In genomic region chr1:217407426-217407825, GRCh38 we compare ENCODE assay signal across 21 cellular contexts.
DNase-seq lines count a peak whose midpoint lies in the region; ATAC-seq and TF ChIP-seq lines count a peak whose summit lies in the region.
"Had no signal": no experiment of that assay in that cellular context is flagged by ENCODE, and none has a peak within 500 bp of the region (broad histone marks: within the 10 kb centered on the region; RNA-seq: fewer than 3 reads in every experiment).

No MANE protein-coding gene starts in this region.

- no peak overlapping the region for H3K27ac Mint-ChIP-seq in endodermal cell
- H3K27ac Mint-ChIP-seq: activated naive CD8-positive, alpha-beta T cell treated with anti-CD3 and anti-CD28 coated beads, Interleukin-2, amount 10 ng/mL, durations not matched to agents 7 days and 5 days; H9; stimulated activated effector memory CD8-positive, alpha-beta T cell treated with anti-CD3 and anti-CD28 coated beads, Interleukin-12 subunit alpha, Interleukin-12 subunit beta, amount 100 ng/mL, for 72 hours had no signal

- DNase-seq in G401 (ENCODE audit: low spot score) (peak; percentile 14), NCI-H1694 (lab: John Stamatoyannopoulos, UW) (peak; percentile 31), endodermal cell (no peak), trophoblast cell (no peak), epidermal melanocyte (ENCODE audit: insufficient read length, low spot score) (no peak)
- no peak for DNase-seq in stimulated activated CD4-positive, alpha-beta T cell treated with anti-CD3 and anti-CD28 coated beads, Interleukin-4, amount 100 ng/mL, for 1 hour
- DNase-seq: activated CD4-positive, alpha-beta T cell treated with anti-CD3 and anti-CD28 coated beads for 48 hours; activated naive CD8-positive, alpha-beta T cell treated with anti-CD3 and anti-CD28 coated beads, Interleukin-2, amount 10 ng/mL, durations not matched to agents 7 days and 5 days; AML-193; DMS79; H9; KBM-7; lower lobe of right lung; NCI-H1930; NCI-H510A treated with DMSO at 0.1 percent for 48 hours; ovary; SW 1271 had no signal

- no peak overlapping the region for H2AFZ ChIP-seq in trophoblast cell (ENCODE audit: insufficient read depth, low read length, poor library complexity)
- H2AFZ ChIP-seq: hepatocyte had no signal

- H3K4me2 ChIP-seq in trophoblast cell (ENCODE audit: low read length): no peak overlapping the region
- H3K4me2 ChIP-seq: hepatocyte had no signal

- H3K36me3 Mint-ChIP-seq in endodermal cell (ENCODE audit: low read depth): no peaks in the 10 kb centered on the region
- H3K36me3 Mint-ChIP-seq: activated naive CD8-positive, alpha-beta T cell treated with anti-CD3 and anti-CD28 coated beads, Interleukin-2, amount 10 ng/mL, durations not matched to agents 7 days and 5 days; stimulated activated effector memory CD8-positive, alpha-beta T cell treated with anti-CD3 and anti-CD28 coated beads, Interleukin-12 subunit alpha, Interleukin-12 subunit beta, amount 100 ng/mL, for 72 hours had no signal

- no peak overlapping the region for H3K4ac ChIP-seq in trophoblast cell (ENCODE audit: low read depth, low read length)

- H4K8ac ChIP-seq in trophoblast cell (ENCODE audit: low read depth, low read length): no peak overlapping the region

- no peak overlapping the region for H3K23ac ChIP-seq in trophoblast cell (ENCODE audit: low read length)

- H3K9ac ChIP-seq in endodermal cell (ENCODE audit: extremely low read depth, low read length, poor library complexity, severe bottlenecking): no peak overlapping the region
- no peak overlapping the region for H3K9ac ChIP-seq in trophoblast cell (ENCODE audit: low read length)

- no peaks in the 10 kb centered on the region for H3K36me3 ChIP-seq in endodermal cell (ENCODE audit: control insufficient read depth, insufficient read depth, low read length)
- H3K36me3 ChIP-seq in trophoblast cell (ENCODE audit: control insufficient read depth in 1 of 2, insufficient read depth in 2 of 2, low read length in 2 of 2): no peaks in the 10 kb centered on the region
- H3K36me3 ChIP-seq: lower lobe of right lung, ovary had no signal

- ATAC-seq in GM18867 (IDR thresholded peaks at IDR 0.05; ENCODE audit: unreplicated experiment): no peak
- ATAC-seq: lower lobe of right lung; sciatic nerve; stimulated activated effector memory CD8-positive, alpha-beta T cell treated with anti-CD3 and anti-CD28 coated beads, Interleukin-12 subunit alpha, Interleukin-12 subunit beta, amount 100 ng/mL, for 72 hours had no signal

- H3K4me1 ChIP-seq in endodermal cell (ENCODE audit: control insufficient read depth, insufficient read depth, low read length) (no peaks in the 10 kb centered on the region), trophoblast cell (ENCODE audit: control insufficient read depth in 1 of 2, insufficient read depth in 2 of 2, low read length in 2 of 2) (no peaks in the 10 kb centered on the region)
- H3K4me1 ChIP-seq: lower lobe of right lung had no signal

- H3K9me3 ChIP-seq in endodermal cell (ENCODE audit: control insufficient read depth, low read length) (no peaks in the 10 kb centered on the region), trophoblast cell (ENCODE audit: insufficient read depth, low read depth, low read length) (no peaks in the 10 kb centered on the region)
- H3K9me3 ChIP-seq: lower lobe of right lung, ovary had no signal

- in situ Hi-C loops in G401 (cut with HindIII; ENCODE audit: low sequenced_read_pairs): no loop called here

- H3K4me3 Mint-ChIP-seq in endodermal cell: no peak overlapping the region
- H3K4me3 Mint-ChIP-seq: activated naive CD8-positive, alpha-beta T cell treated with anti-CD3 and anti-CD28 coated beads, Interleukin-2, amount 10 ng/mL, durations not matched to agents 7 days and 5 days; H9; stimulated activated effector memory CD8-positive, alpha-beta T cell treated with anti-CD3 and anti-CD28 coated beads, Interleukin-12 subunit alpha, Interleukin-12 subunit beta, amount 100 ng/mL, for 72 hours had no signal

- no peak overlapping the region for H2BK12ac ChIP-seq in trophoblast cell (ENCODE audit: low read length)

- H4K12ac ChIP-seq in trophoblast cell (ENCODE audit: low read depth, low read length): no peak overlapping the region

- no peak for TF ChIP-seq CTCF in endodermal cell (conservative IDR thresholded peaks at IDR 0.05)

- H3K14ac ChIP-seq in trophoblast cell (ENCODE audit: low read length): no peak overlapping the region

- no peaks in the 10 kb centered on the region for H3K79me1 ChIP-seq in trophoblast cell (ENCODE audit: low read length)

- no peaks in the 10 kb centered on the region for H3K27me3 Mint-ChIP-seq in endodermal cell (ENCODE audit: insufficient read depth)
- H3K27me3 Mint-ChIP-seq: activated naive CD8-positive, alpha-beta T cell treated with anti-CD3 and anti-CD28 coated beads, Interleukin-2, amount 10 ng/mL, durations not matched to agents 7 days and 5 days had no signal

- no peak overlapping the region for H2BK120ac ChIP-seq in trophoblast cell (ENCODE audit: insufficient read depth, low read length, poor library complexity)

- H3K4me3 ChIP-seq in endodermal cell (ENCODE audit: low read length) (no peak overlapping the region), trophoblast cell (ENCODE audit: low read depth, low read length) (peak overlapping the region; percentile 50)
- H3K4me3 ChIP-seq: hepatocyte, lower lobe of right lung, ovary had no signal

- H3K27me3 ChIP-seq in endodermal cell (ENCODE audit: control insufficient read depth, insufficient read depth, low read length, poor library complexity, severe bottlenecking) (no peaks in the 10 kb centered on the region), trophoblast cell (ENCODE audit: insufficient read depth, low read length) (no peaks in the 10 kb centered on the region)
- H3K27me3 ChIP-seq: hepatocyte, ovary had no signal

- H3K18ac ChIP-seq in trophoblast cell (ENCODE audit: low read length): no peak overlapping the region

- no peak overlapping the region for H2BK5ac ChIP-seq in trophoblast cell (ENCODE audit: low read depth, low read length, poor library complexity)

- H3K9me3 Mint-ChIP-seq in endodermal cell: no peaks in the 10 kb centered on the region
- H3K9me3 Mint-ChIP-seq: activated naive CD8-positive, alpha-beta T cell treated with anti-CD3 and anti-CD28 coated beads, Interleukin-2, amount 10 ng/mL, durations not matched to agents 7 days and 5 days; H9 had no signal

- no peaks in the 10 kb centered on the region for H3K79me2 ChIP-seq in trophoblast cell (ENCODE audit: control insufficient read depth, insufficient read depth, low read length, poor library complexity)
- H3K79me2 ChIP-seq: hepatocyte had no signal

- 95% methylated on average over 9 of the region's 9 CpGs for WGBS in endodermal cell (ENCODE audit: insufficient coverage in 1 of 2, insufficient read length in 1 of 2), 2 experiments
- no CpG with 5 or more reads among the region's 9 CpGs for WGBS in trophoblast cell (ENCODE audit: extremely low coverage, insufficient coverage, insufficient read length)

- peak overlapping the region; percentile 36 for H3K27ac ChIP-seq in endodermal cell (ENCODE audit: low read depth, low read length)
- H3K27ac ChIP-seq in trophoblast cell (ENCODE audit: low read depth, low read length): no peak overlapping the region
- H3K27ac ChIP-seq: hepatocyte, lower lobe of right lung had no signal

- H4K91ac ChIP-seq in trophoblast cell (ENCODE audit: low read depth, low read length): no peak overlapping the region

- H2AK5ac ChIP-seq in trophoblast cell (ENCODE audit: low read length): no peak overlapping the region

- H3K4me1 Mint-ChIP-seq in endodermal cell: no peaks in the 10 kb centered on the region
- H3K4me1 Mint-ChIP-seq: activated naive CD8-positive, alpha-beta T cell treated with anti-CD3 and anti-CD28 coated beads, Interleukin-2, amount 10 ng/mL, durations not matched to agents 7 days and 5 days; stimulated activated effector memory CD8-positive, alpha-beta T cell treated with anti-CD3 and anti-CD28 coated beads, Interleukin-12 subunit alpha, Interleukin-12 subunit beta, amount 100 ng/mL, for 72 hours had no signal

Comparison
In these comparisons a context has a peak if more than half of its experiments do, and no peak if none do; other contexts are left out.
1. DNase-seq: peak in G401 (single experiment) and NCI-H1694 (single experiment); none in endodermal cell (single experiment), trophoblast cell (0 of 2), epidermal melanocyte (single experiment) and stimulated activated CD4-positive, alpha-beta T cell treated with anti-CD3 and anti-CD28 coated beads, Interleukin-4, amount 100 ng/mL, for 1 hour (single experiment).